In the genomic region with DNA sequence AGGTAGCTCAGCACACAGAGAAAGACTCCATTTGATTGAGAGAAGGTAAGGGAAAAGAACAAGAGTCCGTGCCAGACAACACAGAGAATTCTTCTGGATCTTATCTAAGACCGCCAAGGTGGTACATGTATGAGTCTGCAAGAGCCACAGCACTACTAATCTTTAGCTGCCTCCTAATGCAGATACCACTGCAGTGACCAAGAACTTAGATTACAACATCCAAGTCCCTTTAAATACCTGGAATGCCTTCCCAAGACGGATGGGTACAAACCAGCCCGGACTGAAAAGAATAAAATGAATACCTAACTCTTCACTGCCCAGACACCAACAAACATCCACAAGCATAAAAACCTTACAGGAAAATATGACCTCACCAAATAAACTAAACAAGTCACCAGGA, we compare ENCODE assay signal across 2 cellular contexts.
TF ChIP-seq lines count a peak whose summit lies in the region.

No MANE protein-coding gene starts in this region.

TF ChIP-seq in IMR-90, 13 proteins besides CTCF, POLR2A, EP300 and RAD21:
- TF ChIP-seq NFE2L2 (IDR thresholded peaks at IDR 0.05; ENCODE audit: low read depth, low read length): no peak
- no peak for TF ChIP-seq FOS (IDR thresholded peaks at IDR 0.05; ENCODE audit: low read depth, low read length)
- no peak for TF ChIP-seq CHD1 (IDR thresholded peaks at IDR 0.05; ENCODE audit: low read depth, low read length)

TF ChIP-seq in H1, 55 proteins besides CTCF, POLR2A, EP300 and RAD21:
- TF ChIP-seq MAFK (IDR thresholded peaks at IDR 0.05; ENCODE audit: low read depth, low read length) (no peak), ASH2L (IDR thresholded peaks at IDR 0.05; ENCODE audit: low read length) (no peak), TAF1 (IDR thresholded peaks at IDR 0.05; ENCODE audit: low read depth, low read length) (no peak), SP2 (IDR thresholded peaks at IDR 0.05; ENCODE audit: low read length) (no peak), CTBP2 (IDR thresholded peaks at IDR 0.05; ENCODE audit: borderline replicate concordance, insufficient read depth, insufficient read length, low read length) (no peak), SIRT6 (IDR thresholded peaks at IDR 0.05; ENCODE audit: low read length) (no peak), JUN (IDR thresholded peaks at IDR 0.05; ENCODE audit: low read depth, low read length) (no peak), FOSL1 (IDR thresholded peaks at IDR 0.05; ENCODE audit: insufficient read depth, low read depth, low read length) (no peak), SRF (IDR thresholded peaks at IDR 0.05; ENCODE audit: low read depth, low read length) (no peak), EGR1 (IDR thresholded peaks at IDR 0.05; ENCODE audit: borderline replicate concordance, low read depth, low read length) (no peak), CHD2 (IDR thresholded peaks at IDR 0.05; ENCODE audit: low read length) (no peak), KDM4A (IDR thresholded peaks at IDR 0.05; ENCODE audit: low read depth, low read length, severe bottlenecking) (no peak), SAP30 (IDR thresholded peaks at IDR 0.05; ENCODE audit: insufficient read depth, insufficient replicate concordance, low read length) (no peak), CBX8 (IDR thresholded peaks at IDR 0.05; ENCODE audit: borderline replicate concordance, low read depth, low read length) (no peak), CREB1 (IDR thresholded peaks at IDR 0.05) (no peak), SP1 (IDR thresholded peaks at IDR 0.05; ENCODE audit: low read depth, low read length) (no peak), SUZ12 (IDR thresholded peaks at IDR 0.05; ENCODE audit: low read length) (no peak)
